ENCODE assay signal across 28 cellular contexts in genomic region chr2:106658616-106659015, GRCh38.
"Had no signal": no experiment of that assay in that cellular context is flagged by ENCODE, and none has a peak within 500 bp of the region (broad histone marks: within the 10 kb centered on the region; RNA-seq: fewer than 3 reads in every experiment).

No MANE protein-coding gene starts in this region.

- DNase-seq: colonic mucosa; cortex of kidney; dermis blood vessel endothelial cell; dorsolateral prefrontal cortex; effector CD4-positive, alpha-beta T cell; effector CD8-positive, alpha-beta T cell; effector memory CD4-positive, alpha-beta T cell; effector memory CD8-positive, alpha-beta T cell; endodermal cell; erythroblast; esophagus squamous epithelium; foreskin fibroblast; foreskin keratinocyte; foreskin melanocyte; gastrocnemius medialis; glutamatergic neuron; head of caudate nucleus; heart left ventricle; heart right ventricle had no signal

- H3K4me3 ChIP-seq: colonic mucosa, coronary artery, dorsolateral prefrontal cortex, esophagus muscularis mucosa, esophagus squamous epithelium, gastrocnemius medialis, gastroesophageal sphincter, heart left ventricle, heart right ventricle had no signal

- H3K27ac ChIP-seq: colonic mucosa, coronary artery, dorsolateral prefrontal cortex, epithelial cell of prostate, esophagus muscularis mucosa, esophagus squamous epithelium, foreskin keratinocyte, gastrocnemius medialis, gastroesophageal sphincter, heart left ventricle, heart right ventricle had no signal

- FAIRE-seq: colon, endometrium, endothelial cell of umbilical vein, frontal cortex had no signal

- ATAC-seq: effector memory CD8-positive, alpha-beta T cell; esophagus mucosa; foreskin keratinocyte; gastrocnemius medialis; gastroesophageal sphincter; heart left ventricle; heart right ventricle had no signal

- H3K36me3 ChIP-seq: colonic mucosa, esophagus muscularis mucosa, esophagus squamous epithelium, gastrocnemius medialis, gastroesophageal sphincter, heart left ventricle, heart right ventricle had no signal

- H3K9me3 ChIP-seq: colonic mucosa, esophagus muscularis mucosa, esophagus squamous epithelium, gastrocnemius medialis, gastroesophageal sphincter had no signal

- H3K27me3 ChIP-seq: colonic mucosa, esophagus muscularis mucosa, esophagus squamous epithelium, foreskin keratinocyte, gastrocnemius medialis, gastroesophageal sphincter, heart left ventricle, heart right ventricle had no signal

- H3K4me1 ChIP-seq: colonic mucosa, esophagus muscularis mucosa, esophagus squamous epithelium, foreskin keratinocyte, gastrocnemius medialis, gastroesophageal sphincter, heart left ventricle, heart right ventricle had no signal
